8 cellular contexts compared by ENCODE assay signal in the genomic region with DNA sequence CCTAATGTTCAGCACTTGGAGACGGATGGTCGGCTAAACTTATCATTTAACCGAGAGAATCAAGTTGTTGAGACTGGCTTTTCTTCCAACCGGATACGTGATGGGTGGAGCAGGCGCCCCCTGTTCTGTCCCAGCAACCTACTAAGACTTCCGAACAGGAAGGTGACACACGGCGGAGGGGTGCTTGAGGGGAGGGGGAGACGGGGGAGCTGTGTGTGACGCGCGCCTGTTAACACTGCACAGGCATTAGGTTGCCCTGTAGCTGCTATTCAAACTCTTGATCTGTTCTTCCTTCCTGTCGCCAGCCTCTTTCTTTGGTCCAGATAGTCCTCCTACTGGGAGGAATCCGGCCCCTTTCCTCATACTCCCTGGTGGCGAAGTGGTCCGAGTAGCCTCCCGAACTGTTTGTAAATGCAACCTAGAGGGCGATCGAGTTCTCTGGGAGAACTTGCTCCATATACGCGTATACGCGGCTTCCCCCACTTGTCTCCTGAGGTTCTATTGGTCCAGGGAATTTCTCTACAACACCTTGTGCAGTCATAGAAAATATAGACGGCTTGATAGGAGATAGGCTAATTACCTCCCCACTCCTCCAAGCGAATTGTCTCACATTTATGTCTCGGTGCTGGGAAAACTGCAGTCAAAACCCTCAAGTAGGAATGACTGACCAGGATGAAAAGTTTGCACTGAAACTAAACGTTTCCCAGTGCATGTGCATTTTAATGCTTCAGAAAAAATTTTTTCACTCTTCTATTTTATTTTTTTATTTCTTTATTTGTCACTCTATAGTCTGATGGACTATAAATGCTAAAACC.
DNase-seq lines count a peak whose midpoint lies in the region; ATAC-seq and TF ChIP-seq lines count a peak whose summit lies in the region.

No MANE protein-coding gene starts in this region.

- CTCF ChIA-PET in BJ (lab: Yijun Ruan, JAX), result interaction anchor here (0.6 to 4.0 kb wide), 32 partner anchors 12 to 644 kb away, joined by 3 to 15 read pairs (median 3); no protein-coding TSS in a partner anchor

- H3K4me3 ChIP-seq in BJ (ENCODE audit: low read depth, low read length) (peak overlapping the region; percentile 53), OCI-LY1 (ENCODE audit: low read depth, low read length, poor library complexity, severe bottlenecking) (no peak overlapping the region), mononuclear cell (ENCODE audit: low read length) (peak overlapping the region; percentile 47)

- H2AFZ ChIP-seq in OCI-LY1 (ENCODE audit: low read length), result no peak overlapping the region

- H3K9me2 ChIP-seq in OCI-LY1 (ENCODE audit: low read depth, low read length), result no peaks in the 10 kb centered on the region

- no peaks in the 10 kb centered on the region for H3K27me3 Mint-ChIP-seq in activated T-cell treated with anti-CD3 and anti-CD28 coated beads, Interleukin-2, amount 50 U/mL, for 24 hours

- H3K9ac ChIP-seq in OCI-LY1 (ENCODE audit: low read length), result no peak overlapping the region

- ATAC-seq in HG02571 (IDR thresholded peaks at IDR 0.05; ENCODE audit: unreplicated experiment) (peak; percentile 25), GM18867 (IDR thresholded peaks at IDR 0.05; ENCODE audit: unreplicated experiment) (no peak)

- no peaks in the 10 kb centered on the region for H4K20me1 ChIP-seq in OCI-LY1 (ENCODE audit: insufficient read depth, low read length)

- H3K9me3 ChIP-seq in OCI-LY1 (ENCODE audit: low read length) (no peaks in the 10 kb centered on the region), mononuclear cell (ENCODE audit: low read depth, low read length) (no peaks in the 10 kb centered on the region)

- peaks cover 12% of the 10 kb centered on the region for H3K36me3 Mint-ChIP-seq in activated T-cell treated with anti-CD3 and anti-CD28 coated beads, Interleukin-2, amount 50 U/mL, for 24 hours (ENCODE audit: low read depth)

- peak overlapping the region; percentile 79 for H3K4me3 Mint-ChIP-seq in activated T-cell treated with anti-CD3 and anti-CD28 coated beads, Interleukin-2, amount 50 U/mL, for 24 hours

- H3K79me2 ChIP-seq in OCI-LY1 (ENCODE audit: insufficient read depth, low read length), result no peaks in the 10 kb centered on the region

- DNase-seq in BJ (ENCODE audit: low read depth), result peak; percentile 72
- DNase-seq in activated T-cell treated with anti-CD3 and anti-CD28 coated beads, Interleukin-2, amount 50 U/mL, for 24 hours, result peak; percentile 83
- DNase-seq in erythroblast (lab: John Stamatoyannopoulos, UW), result peak; percentile 83 to 86
- peak; percentile 46 to 71 for DNase-seq in stimulated activated CD8-positive, alpha-beta memory T cell treated with anti-CD3 and anti-CD28 coated beads, Interleukin-15, amount 100 ng/mL, for 48 hours (ENCODE audit: low read depth in 2 of 2)

- TF ChIP-seq CTCF in BJ (IDR thresholded peaks at IDR 0.05; ENCODE audit: insufficient read depth, low read depth, low read length) (peak; percentile 88), OCI-LY1 (IDR thresholded peaks at IDR 0.05; ENCODE audit: low read length) (peak; percentile 58)

- peak overlapping the region; percentile 87 for H3K27ac Mint-ChIP-seq in activated T-cell treated with anti-CD3 and anti-CD28 coated beads, Interleukin-2, amount 50 U/mL, for 24 hours

- H3K36me3 ChIP-seq in BJ (ENCODE audit: control insufficient read depth, insufficient read depth, low read length), result no peaks in the 10 kb centered on the region
- H3K36me3 ChIP-seq in OCI-LY1 (ENCODE audit: insufficient read depth, low read length), result no peaks in the 10 kb centered on the region

- H3K4me1 Mint-ChIP-seq in activated T-cell treated with anti-CD3 and anti-CD28 coated beads, Interleukin-2, amount 50 U/mL, for 24 hours (ENCODE audit: low read depth), result peaks cover 36% of the 10 kb centered on the region

- H3F3A ChIP-seq in OCI-LY1 (ENCODE audit: insufficient read depth, low read length), result no peaks in the 10 kb centered on the region

- POLR2A ChIA-PET in BJ (lab: Charles Lee), result interaction anchor here (1.0 to 1.5 kb wide), 2 partner anchors 244 to 373 kb away, joined by 3 to 4 read pairs; no protein-coding TSS in a partner anchor

- H3K27ac ChIP-seq in OCI-LY1 (ENCODE audit: low read depth, low read length, poor library complexity, severe bottlenecking), result no peak overlapping the region

- H3K4me2 ChIP-seq in OCI-LY1 (ENCODE audit: low read length), result peak overlapping the region; percentile 27; the same call in 1 of the 2 replicates

- H3K27me3 ChIP-seq in BJ (ENCODE audit: control insufficient read depth, insufficient read depth, low read length) (no peaks in the 10 kb centered on the region), OCI-LY1 (ENCODE audit: insufficient read depth, low read length) (peaks cover 5% of the 10 kb centered on the region), mononuclear cell (ENCODE audit: insufficient read depth, low read length) (no peaks in the 10 kb centered on the region)

- no peaks in the 10 kb centered on the region for H3K9me3 Mint-ChIP-seq in activated T-cell treated with anti-CD3 and anti-CD28 coated beads, Interleukin-2, amount 50 U/mL, for 24 hours

- peak; percentile 35 for TF ChIP-seq POLR2A in erythroblast (IDR thresholded peaks at IDR 0.05; ENCODE audit: low read length)

- H3K4me1 ChIP-seq in OCI-LY1 (ENCODE audit: insufficient read depth, low read length, severe bottlenecking), result peaks cover 30% of the 10 kb centered on the region
- H3K4me1 ChIP-seq in mononuclear cell (ENCODE audit: insufficient read depth, low read length), result peaks cover 26% of the 10 kb centered on the region
